Comparison of ENCODE assay signal across 14 cellular contexts in genomic region chr15:80436511-80437307, GRCh38. TPM values are rescaled to one million over a fixed set of nuclear protein-coding genes. Genes with fewer than 3 reads are reported as not detected.
DNase-seq lines count a peak whose midpoint lies in the region; TF ChIP-seq lines count a peak whose summit lies in the region.
"Had no signal": no experiment of that assay in that cellular context is flagged by ENCODE, and none has a peak within 500 bp of the region (broad histone marks: within the 10 kb centered on the region; RNA-seq: fewer than 3 reads in every experiment).

No MANE protein-coding gene starts in this region.

- no peaks in the 10 kb centered on the region for H3K79me2 ChIP-seq in hepatocyte

- CTCF ChIA-PET in RWPE1 (lab: Yijun Ruan, JAX) = no interaction called here

- H3K27ac ChIP-seq in RWPE1 (no peak overlapping the region; the same call in 1 of the 2 replicates), hepatocyte (peak overlapping the region; percentile 32)
- H3K27ac ChIP-seq: testis had no signal

- TF ChIP-seq CTCF in RWPE1 (conservative IDR thresholded peaks at IDR 0.05; ENCODE audit: low read depth) (no peak), hepatocyte (IDR thresholded peaks at IDR 0.05; ENCODE audit: poor library complexity) (no peak)

- 85% methylated on average over 13 of the region's 13 CpGs for WGBS in hepatocyte (ENCODE audit: low lambda C conversion rate, missing lambda C conversion rate)

- no peaks in the 10 kb centered on the region for H3K9me2 ChIP-seq in hepatocyte (replicated peaks; ENCODE audit: insufficient read depth)

- H3K4me1 ChIP-seq in hepatocyte (ENCODE audit: insufficient read depth) = no peaks in the 10 kb centered on the region

- H3K27me3 ChIP-seq in hepatocyte = no peaks in the 10 kb centered on the region
- H3K27me3 ChIP-seq: testis had no signal

- DNase-seq in A172 (ENCODE audit: low spot score) = peak; percentile 88
- DNase-seq in EH (ENCODE audit: low read depth) = peak; percentile 61
- peak; percentile 88 for DNase-seq in RWPE1 (ENCODE audit: low spot score)
- peak; percentile 43 for DNase-seq in hepatocyte (ENCODE audit: low spot score)
- no peak for DNase-seq in HUDEP-2 (lab: John Stamatoyannopoulos, UW; ENCODE audit: unreplicated experiment in 76 of 76)
- DNase-seq in GDM1 (lab: John Stamatoyannopoulos, UW) = no peak
- DNase-seq in NCI-H1930 (lab: John Stamatoyannopoulos, UW) = no peak
- no peak for DNase-seq in AML-193 (lab: John Stamatoyannopoulos, UW)
- DNase-seq: activated T-cell treated with anti-CD3 and anti-CD28 coated beads, Interleukin-2, amount 50 U/mL, for 4 hours; DMS153; naive thymus-derived CD4-positive, alpha-beta T cell; NCI-H2171; T-helper 1 cell; testis had no signal

- no peak overlapping the region for H3K4me3 ChIP-seq in hepatocyte
- H3K4me3 ChIP-seq: testis had no signal

- H3K9me3 ChIP-seq in hepatocyte (ENCODE audit: low read depth) = no peaks in the 10 kb centered on the region
- H3K9me3 ChIP-seq: testis had no signal

- H3K36me3 ChIP-seq in hepatocyte (replicated peaks; ENCODE audit: insufficient read depth, low read depth) = no peaks in the 10 kb centered on the region

- POLR2A ChIA-PET in RWPE1 (lab: Yijun Ruan, JAX; ENCODE audit: low non-redundant PET) = no interaction called here

- H3K4me2 ChIP-seq in hepatocyte = no peak overlapping the region

- H2AFZ ChIP-seq in hepatocyte = no peak overlapping the region

- no peaks in the 10 kb centered on the region for H4K20me1 ChIP-seq in hepatocyte (ENCODE audit: insufficient read depth, poor library complexity, severe bottlenecking)

RNA-seq across cellular contexts. Expression of gene ARNT2, which starts 32.5 kb away (rescaled TPM):
- 14.2 and 18.5 TPM in 2 replicates for total RNA-seq in A172 (2014; rRNA removed; shearing (Covaris generic))
- total RNA-seq in hepatocyte = 4.6 and 5.3 TPM in 2 replicates
- polyA plus RNA-seq in hepatocyte = 3.9 and 4.7 TPM in 2 replicates
- total RNA-seq: naive thymus-derived CD4-positive, alpha-beta T cell had no signal
- polyA plus RNA-seq: naive thymus-derived CD4-positive, alpha-beta T cell had no signal

Comparison
In these comparisons a context has a peak if more than half of its experiments do, and no peak if none do; other contexts are left out.
1. DNase-seq: peak in A172 (single experiment), EH (single experiment), RWPE1 (single experiment) and hepatocyte (single experiment); none in HUDEP-2 (0 of 76), GDM1 (single experiment), NCI-H1930 (0 of 2) and AML-193 (0 of 2).